In genomic region chr2:95353613-95354468, GRCh38 we compare ENCODE assay signal across 1 cellular context.
TF ChIP-seq lines count a peak whose summit lies in the region.

No MANE protein-coding gene starts in this region.

TF ChIP-seq in SK-N-SH treated with all-trans-retinoic acid at 6 μM for 48 hours, 23 proteins besides CTCF, POLR2A, EP300 and RAD21 (continued from another document):
- TF ChIP-seq TSHZ2 (CRISPR knock-in tag; IDR thresholded peaks at IDR 0.05) = no peak
- no peak for TF ChIP-seq ARNTL (CRISPR knock-in tag; IDR thresholded peaks at IDR 0.05; ENCODE audit: borderline replicate concordance, low read depth)
- TF ChIP-seq, protein P1, sequence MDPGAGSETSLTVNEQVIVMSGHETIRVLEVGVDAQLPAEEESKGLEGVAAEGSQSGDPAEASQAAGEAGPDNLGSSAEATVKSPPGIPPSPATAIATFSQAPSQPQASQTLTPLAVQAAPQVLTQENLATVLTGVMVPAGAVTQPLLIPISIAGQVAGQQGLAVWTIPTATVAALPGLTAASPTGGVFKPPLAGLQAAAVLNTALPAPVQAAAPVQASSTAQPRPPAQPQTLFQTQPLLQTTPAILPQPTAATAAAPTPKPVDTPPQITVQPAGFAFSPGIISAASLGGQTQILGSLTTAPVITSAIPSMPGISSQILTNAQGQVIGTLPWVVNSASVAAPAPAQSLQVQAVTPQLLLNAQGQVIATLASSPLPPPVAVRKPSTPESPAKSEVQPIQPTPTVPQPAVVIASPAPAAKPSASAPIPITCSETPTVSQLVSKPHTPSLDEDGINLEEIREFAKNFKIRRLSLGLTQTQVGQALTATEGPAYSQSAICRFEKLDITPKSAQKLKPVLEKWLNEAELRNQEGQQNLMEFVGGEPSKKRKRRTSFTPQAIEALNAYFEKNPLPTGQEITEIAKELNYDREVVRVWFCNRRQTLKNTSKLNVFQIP (CRISPR knock-in tag; IDR thresholded peaks at IDR 0.05; ENCODE audit: borderline replicate concordance, low read depth) = no peak
